Comparison of ENCODE assay signal across 8 cellular contexts in the genomic region with DNA sequence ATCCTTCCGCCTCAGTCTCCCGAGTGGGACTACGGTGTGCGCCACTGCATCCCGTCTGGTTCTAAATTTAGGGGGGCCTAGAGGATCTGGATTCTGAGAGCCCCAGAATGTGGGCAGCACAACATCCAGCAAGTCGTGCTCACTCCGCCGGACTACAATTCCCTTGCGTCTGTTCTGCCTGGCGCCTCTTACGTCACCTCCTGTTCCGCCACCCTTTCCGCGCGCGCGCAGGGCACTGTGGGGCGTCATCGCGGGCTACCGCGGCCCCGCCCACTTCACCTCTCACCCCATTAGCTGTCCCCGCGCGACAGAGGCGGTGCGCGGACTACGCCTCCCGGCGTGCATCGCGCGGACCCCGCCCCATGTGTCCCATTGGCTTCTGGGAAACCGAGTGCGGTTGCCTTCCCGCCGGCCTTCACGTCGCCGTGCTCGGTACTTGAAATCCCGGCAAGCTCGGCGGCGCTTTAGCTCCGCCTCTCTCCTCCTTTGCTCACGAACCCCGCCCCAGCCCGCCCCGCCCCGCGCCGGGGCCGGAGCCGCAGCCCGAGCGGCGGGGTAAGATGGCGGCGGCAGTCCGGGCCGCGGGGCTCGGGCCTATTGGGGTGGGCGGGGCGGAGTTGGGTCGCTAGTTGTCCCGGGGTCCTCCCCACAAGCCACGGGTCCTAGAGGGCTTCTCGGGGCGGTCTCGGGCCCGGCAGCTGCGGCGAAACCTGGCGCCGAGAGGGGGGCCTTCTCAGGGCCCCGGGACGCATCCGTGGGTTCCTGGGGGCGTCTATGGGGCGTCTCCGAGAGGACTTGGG. TPM values are rescaled to one million over a fixed set of nuclear protein-coding genes. Genes with fewer than 3 reads are reported as not detected.
A peak's percentile ranks its signal among the peaks of the same experiment; 100 is the strongest.
DNase-seq lines count a peak whose midpoint lies in the region; ATAC-seq and FAIRE-seq lines count a peak whose summit lies in the region.

A gene with protein sequence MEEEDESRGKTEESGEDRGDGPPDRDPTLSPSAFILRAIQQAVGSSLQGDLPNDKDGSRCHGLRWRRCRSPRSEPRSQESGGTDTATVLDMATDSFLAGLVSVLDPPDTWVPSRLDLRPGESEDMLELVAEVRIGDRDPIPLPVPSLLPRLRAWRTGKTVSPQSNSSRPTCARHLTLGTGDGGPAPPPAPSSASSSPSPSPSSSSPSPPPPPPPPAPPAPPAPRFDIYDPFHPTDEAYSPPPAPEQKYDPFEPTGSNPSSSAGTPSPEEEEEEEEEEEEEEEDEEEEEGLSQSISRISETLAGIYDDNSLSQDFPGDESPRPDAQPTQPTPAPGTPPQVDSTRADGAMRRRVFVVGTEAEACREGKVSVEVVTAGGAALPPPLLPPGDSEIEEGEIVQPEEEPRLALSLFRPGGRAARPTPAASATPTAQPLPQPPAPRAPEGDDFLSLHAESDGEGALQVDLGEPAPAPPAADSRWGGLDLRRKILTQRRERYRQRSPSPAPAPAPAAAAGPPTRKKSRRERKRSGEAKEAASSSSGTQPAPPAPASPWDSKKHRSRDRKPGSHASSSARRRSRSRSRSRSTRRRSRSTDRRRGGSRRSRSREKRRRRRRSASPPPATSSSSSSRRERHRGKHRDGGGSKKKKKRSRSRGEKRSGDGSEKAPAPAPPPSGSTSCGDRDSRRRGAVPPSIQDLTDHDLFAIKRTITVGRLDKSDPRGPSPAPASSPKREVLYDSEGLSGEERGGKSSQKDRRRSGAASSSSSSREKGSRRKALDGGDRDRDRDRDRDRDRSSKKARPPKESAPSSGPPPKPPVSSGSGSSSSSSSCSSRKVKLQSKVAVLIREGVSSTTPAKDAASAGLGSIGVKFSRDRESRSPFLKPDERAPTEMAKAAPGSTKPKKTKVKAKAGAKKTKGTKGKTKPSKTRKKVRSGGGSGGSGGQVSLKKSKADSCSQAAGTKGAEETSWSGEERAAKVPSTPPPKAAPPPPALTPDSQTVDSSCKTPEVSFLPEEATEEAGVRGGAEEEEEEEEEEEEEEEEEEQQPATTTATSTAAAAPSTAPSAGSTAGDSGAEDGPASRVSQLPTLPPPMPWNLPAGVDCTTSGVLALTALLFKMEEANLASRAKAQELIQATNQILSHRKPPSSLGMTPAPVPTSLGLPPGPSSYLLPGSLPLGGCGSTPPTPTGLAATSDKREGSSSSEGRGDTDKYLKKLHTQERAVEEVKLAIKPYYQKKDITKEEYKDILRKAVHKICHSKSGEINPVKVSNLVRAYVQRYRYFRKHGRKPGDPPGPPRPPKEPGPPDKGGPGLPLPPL (plus strand): TSS at position 522 of the 800 bp plus-strand sequence. CDS start 2,818 bp downstream, outside the sequence.

- no peaks in the 10 kb centered on the region for H3K27me3 ChIP-seq in rectal smooth muscle tissue (ENCODE audit: control insufficient read depth, insufficient read depth, low read length)
- no peaks in the 10 kb centered on the region for H3K27me3 ChIP-seq in aorta (ENCODE audit: control insufficient read depth in 1 of 2, insufficient read depth in 2 of 2, low read length in 1 of 2)

- DNase-seq in GM18507 (ENCODE audit: extremely low spot score, insufficient read length, low read depth) = peak; percentile 92
- peak; percentile 99 for DNase-seq in NCI-H2081 (lab: John Stamatoyannopoulos, UW)
- DNase-seq in T1000 (lab: John Stamatoyannopoulos, UW) = peak; percentile 99
- DNase-seq in astrocyte of the hippocampus (ENCODE audit: low read depth, low spot score) = peak; percentile 100
- DNase-seq in hepatic stellate cell (ENCODE audit: low spot score) = peak; percentile 97
- DNase-seq in aorta = peak; percentile 100

- ATAC-seq in HG02981 (IDR thresholded peaks at IDR 0.05; ENCODE audit: unreplicated experiment) = peak; percentile 48
- peak; percentile 92 for ATAC-seq in aorta (ENCODE audit: low FRiP score)

- peak within 1 kb of the TSS; percentile 99 for H3K9ac ChIP-seq in rectal smooth muscle tissue (ENCODE audit: low read length)

- peaks cover 20% of the 10 kb centered on the region for H3K4me1 ChIP-seq in rectal smooth muscle tissue (ENCODE audit: control insufficient read depth, insufficient read depth, low read length)
- no peaks in the 10 kb centered on the region for H3K4me1 ChIP-seq in aorta (ENCODE audit: control insufficient read depth in 1 of 2, insufficient read depth in 2 of 2, low read length in 2 of 2)

- no peaks in the 10 kb centered on the region for H3K9me3 ChIP-seq in aorta (ENCODE audit: control insufficient read depth, low read length)

- intact Hi-C loops in aorta (cut with DNase I) = no loop called here

- peak within 1 kb of the TSS; percentile 98 for H3K4me3 ChIP-seq in rectal smooth muscle tissue (ENCODE audit: low read length)
- peak within 1 kb of the TSS; percentile 74 to 95 for H3K4me3 ChIP-seq in aorta (ENCODE audit: low read length in 2 of 2)

- WGBS in aorta, 2 donors = 1% methylated on average over 67 to 86 of the region's 86 CpGs

- peak; percentile 99 for FAIRE-seq in GM18507 (lab: Jason Lieb, UNC)

- peak within 1 kb of the TSS; percentile 100 for H3K27ac ChIP-seq in rectal smooth muscle tissue (ENCODE audit: low read depth, low read length)
- peak within 1 kb of the TSS; percentile 96 to 100 for H3K27ac ChIP-seq in aorta (ENCODE audit: low read depth in 1 of 2, low read length in 2 of 2)

- H3K36me3 ChIP-seq in rectal smooth muscle tissue (ENCODE audit: control insufficient read depth, insufficient read depth, low read length) (peaks cover 7% of the 10 kb centered on the region), aorta (ENCODE audit: control insufficient read depth in 1 of 2, insufficient read depth in 2 of 2, low read length in 1 of 2) (peaks cover 0 to 1% of the 10 kb centered on the region in 2 donors)

RNA-seq across cellular contexts. Expression of the gene that starts here (rescaled TPM):
- total RNA-seq in aorta = 10 to 100 TPM; 53.0 to 54.5 TPM
- 10 to 100 TPM; 10.1 to 19.0 TPM for polyA plus RNA-seq in aorta

Comparison
In these comparisons a context has a peak if more than half of its experiments do, and no peak if none do; other contexts are left out.
1. Peak in every context shown above with its lines: DNase-seq, ATAC-seq, H3K4me3 ChIP-seq and H3K27ac ChIP-seq.